8 cellular contexts compared by ENCODE assay signal in the genomic region with DNA sequence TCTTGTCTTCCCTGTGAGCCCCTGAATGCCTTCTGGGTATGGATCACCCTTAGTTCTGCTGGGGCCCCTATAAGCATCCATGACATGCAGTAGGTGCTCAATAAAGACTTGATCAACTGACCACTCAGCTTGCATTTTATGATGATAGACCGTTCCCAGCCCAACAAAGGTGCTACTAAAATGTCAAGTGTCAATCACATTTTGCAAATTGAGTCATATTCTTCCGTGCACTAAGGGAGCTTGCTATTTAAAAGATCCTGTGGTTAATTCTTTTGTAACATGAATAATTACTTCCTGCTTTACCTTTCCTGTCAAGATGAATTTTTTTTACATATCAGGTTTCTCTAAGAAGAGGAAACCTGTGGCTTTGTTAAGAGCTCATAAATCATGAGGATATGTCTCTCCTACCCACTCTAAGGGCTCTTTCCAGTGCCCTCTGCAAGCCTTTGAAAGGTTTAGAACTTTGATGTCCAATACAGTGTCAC. TPM values are rescaled to one million over a fixed set of nuclear protein-coding genes. Genes with fewer than 3 reads are reported as not detected.
DNase-seq lines count a peak whose midpoint lies in the region; ATAC-seq lines count a peak whose summit lies in the region.

No MANE protein-coding gene starts in this region.

- no peak for DNase-seq in activated T-cell treated with anti-CD3 and anti-CD28 coated beads, Interleukin-2, amount 50 U/mL, for 72 hours
- no peak for DNase-seq in activated T-cell treated with anti-CD3 and anti-CD28 coated beads for 4 hours
- DNase-seq in NCI-H2029 (lab: John Stamatoyannopoulos, UW) = peak; percentile 38
- DNase-seq in activated T-helper 1 cell treated with anti-CD3 and anti-CD28 coated beads, Interleukin-12 subunit alpha, Interleukin-12 subunit beta, Interleukin-2, Interleukin-4 antibody, amounts not matched to agents 30 ng/mL and 10 ng/mL and 1 ng/mL, durations not matched to agents 14 hours and 24 hours and 36 hours (ENCODE audit: low spot score) = no peak
- no peak for DNase-seq in stimulated activated naive CD8-positive, alpha-beta T cell treated with anti-CD3 and anti-CD28 coated beads, Interleukin-15, amount 100 ng/mL, for 72 hours
- DNase-seq in effector CD8-positive, alpha-beta T cell (lab: John Stamatoyannopoulos, UW) = no peak

- H3K4me1 Mint-ChIP-seq in activated T-cell treated with anti-CD3 and anti-CD28 coated beads, Interleukin-2, amount 50 U/mL, for 72 hours (ENCODE audit: low read depth) = peaks cover 64% of the 10 kb centered on the region
- H3K4me1 Mint-ChIP-seq in activated T-helper 1 cell treated with anti-CD3 and anti-CD28 coated beads, Interleukin-12 subunit alpha, Interleukin-12 subunit beta, Interleukin-2, Interleukin-4 antibody, amounts not matched to agents 30 ng/mL and 10 ng/mL and 1 ng/mL, durations not matched to agents 14 hours and 24 hours and 36 hours (ENCODE audit: low read depth) = peaks cover 46% of the 10 kb centered on the region
- peaks cover 78% of the 10 kb centered on the region for H3K4me1 Mint-ChIP-seq in stimulated activated naive CD8-positive, alpha-beta T cell treated with anti-CD3 and anti-CD28 coated beads, Interleukin-15, amount 100 ng/mL, for 72 hours

- peaks cover 11 to 20% of the 10 kb centered on the region in 2 donors for H3K36me3 Mint-ChIP-seq in activated T-cell treated with anti-CD3 and anti-CD28 coated beads, Interleukin-2, amount 50 U/mL, for 72 hours (ENCODE audit: insufficient read depth in 2 of 2)
- H3K36me3 Mint-ChIP-seq in activated T-helper 1 cell treated with anti-CD3 and anti-CD28 coated beads, Interleukin-12 subunit alpha, Interleukin-12 subunit beta, Interleukin-2, Interleukin-4 antibody, amounts not matched to agents 30 ng/mL and 10 ng/mL and 1 ng/mL, durations not matched to agents 14 hours and 24 hours and 36 hours (ENCODE audit: low read depth) = peaks cover 21% of the 10 kb centered on the region

- H3K27ac Mint-ChIP-seq in activated T-cell treated with anti-CD3 and anti-CD28 coated beads, Interleukin-2, amount 50 U/mL, for 72 hours = peak overlapping the region; percentile 98
- peak overlapping the region; percentile 95 for H3K27ac Mint-ChIP-seq in activated T-helper 1 cell treated with anti-CD3 and anti-CD28 coated beads, Interleukin-12 subunit alpha, Interleukin-12 subunit beta, Interleukin-2, Interleukin-4 antibody, amounts not matched to agents 30 ng/mL and 10 ng/mL and 1 ng/mL, durations not matched to agents 14 hours and 24 hours and 36 hours
- peak overlapping the region; percentile 93 to 97 for H3K27ac Mint-ChIP-seq in stimulated activated naive CD8-positive, alpha-beta T cell treated with anti-CD3 and anti-CD28 coated beads, Interleukin-15, amount 100 ng/mL, for 72 hours

- peak; percentile 51 to 62 for ATAC-seq in activated T-cell treated with anti-CD3 and anti-CD28 coated beads, Interleukin-2, amount 50 U/mL, for 72 hours (replicated peaks in 1 of 2)
- ATAC-seq in stimulated activated naive CD8-positive, alpha-beta T cell treated with anti-CD3 and anti-CD28 coated beads, Interleukin-15, amount 100 ng/mL, for 72 hours = peak; percentile 80
- ATAC-seq in GM18909 (IDR thresholded peaks at IDR 0.05; ENCODE audit: poor library complexity, unreplicated experiment) = no peak
- ATAC-seq in HG03108 (IDR thresholded peaks at IDR 0.05; ENCODE audit: unreplicated experiment) = no peak

- H3K4me3 Mint-ChIP-seq in activated T-cell treated with anti-CD3 and anti-CD28 coated beads, Interleukin-2, amount 50 U/mL, for 72 hours = peak overlapping the region; percentile 70 to 94
- H3K4me3 Mint-ChIP-seq in activated T-helper 1 cell treated with anti-CD3 and anti-CD28 coated beads, Interleukin-12 subunit alpha, Interleukin-12 subunit beta, Interleukin-2, Interleukin-4 antibody, amounts not matched to agents 30 ng/mL and 10 ng/mL and 1 ng/mL, durations not matched to agents 14 hours and 24 hours and 36 hours = peak overlapping the region; percentile 77
- peak overlapping the region; percentile 82 to 84 for H3K4me3 Mint-ChIP-seq in stimulated activated naive CD8-positive, alpha-beta T cell treated with anti-CD3 and anti-CD28 coated beads, Interleukin-15, amount 100 ng/mL, for 72 hours

- peaks cover 3 to 5% of the 10 kb centered on the region in 2 donors for H3K9me3 Mint-ChIP-seq in activated T-cell treated with anti-CD3 and anti-CD28 coated beads, Interleukin-2, amount 50 U/mL, for 72 hours
- H3K9me3 Mint-ChIP-seq in activated T-helper 1 cell treated with anti-CD3 and anti-CD28 coated beads, Interleukin-12 subunit alpha, Interleukin-12 subunit beta, Interleukin-2, Interleukin-4 antibody, amounts not matched to agents 30 ng/mL and 10 ng/mL and 1 ng/mL, durations not matched to agents 14 hours and 24 hours and 36 hours = peaks cover 7% of the 10 kb centered on the region
- H3K9me3 Mint-ChIP-seq in stimulated activated naive CD8-positive, alpha-beta T cell treated with anti-CD3 and anti-CD28 coated beads, Interleukin-15, amount 100 ng/mL, for 72 hours = peaks cover 3 to 6% of the 10 kb centered on the region in 2 donors

- H3K27me3 Mint-ChIP-seq in activated T-cell treated with anti-CD3 and anti-CD28 coated beads, Interleukin-2, amount 50 U/mL, for 72 hours (ENCODE audit: low read depth) = no peaks in the 10 kb centered on the region
- no peaks in the 10 kb centered on the region for H3K27me3 Mint-ChIP-seq in activated T-helper 1 cell treated with anti-CD3 and anti-CD28 coated beads, Interleukin-12 subunit alpha, Interleukin-12 subunit beta, Interleukin-2, Interleukin-4 antibody, amounts not matched to agents 30 ng/mL and 10 ng/mL and 1 ng/mL, durations not matched to agents 14 hours and 24 hours and 36 hours (ENCODE audit: insufficient read depth)
- H3K27me3 Mint-ChIP-seq in stimulated activated naive CD8-positive, alpha-beta T cell treated with anti-CD3 and anti-CD28 coated beads, Interleukin-15, amount 100 ng/mL, for 72 hours = no peaks in the 10 kb centered on the region

- intact Hi-C loops in activated T-helper 1 cell treated with anti-CD3 and anti-CD28 coated beads, Interleukin-12 subunit alpha, Interleukin-12 subunit beta, Interleukin-2, Interleukin-4 antibody, amounts not matched to agents 30 ng/mL and 10 ng/mL and 1 ng/mL, durations not matched to agents 14 hours and 24 hours and 36 hours (cut with micrococcal nuclease) = loop anchor here (2.0 kb wide), 4 partner anchors 39 to 285 kb away; no protein-coding TSS in a partner anchor

RNA-seq across cellular contexts. Expression of gene SH3KBP1, which starts 47.6 kb away (rescaled TPM):
- 100 to 1,000 TPM in 1 of 2 donors, 10 to 100 TPM in 1; 93.3 to 106 TPM for total RNA-seq in activated T-cell treated with anti-CD3 and anti-CD28 coated beads, Interleukin-2, amount 50 U/mL, for 72 hours
- total RNA-seq in activated T-helper 1 cell treated with anti-CD3 and anti-CD28 coated beads, Interleukin-12 subunit alpha, Interleukin-12 subunit beta, Interleukin-2, Interleukin-4 antibody, amounts not matched to agents 30 ng/mL and 10 ng/mL and 1 ng/mL, durations not matched to agents 14 hours and 24 hours and 36 hours = 69.1 and 73.9 TPM in 2 replicates

Comparison
In these comparisons a context has a peak if more than half of its experiments do, and no peak if none do; other contexts are left out.
1. ATAC-seq: peak in activated T-cell treated with anti-CD3 and anti-CD28 coated beads, Interleukin-2, amount 50 U/mL, for 72 hours (2 of 2) and stimulated activated naive CD8-positive, alpha-beta T cell treated with anti-CD3 and anti-CD28 coated beads, Interleukin-15, amount 100 ng/mL, for 72 hours (single experiment); none in GM18909 (single experiment) and HG03108 (single experiment).
2. Peak in every context shown above with its lines, with median percentiles within 50 percentile points of each other: H3K27ac Mint-ChIP-seq and H3K4me3 Mint-ChIP-seq.